16 cellular contexts compared by ENCODE assay signal in the genomic region with DNA sequence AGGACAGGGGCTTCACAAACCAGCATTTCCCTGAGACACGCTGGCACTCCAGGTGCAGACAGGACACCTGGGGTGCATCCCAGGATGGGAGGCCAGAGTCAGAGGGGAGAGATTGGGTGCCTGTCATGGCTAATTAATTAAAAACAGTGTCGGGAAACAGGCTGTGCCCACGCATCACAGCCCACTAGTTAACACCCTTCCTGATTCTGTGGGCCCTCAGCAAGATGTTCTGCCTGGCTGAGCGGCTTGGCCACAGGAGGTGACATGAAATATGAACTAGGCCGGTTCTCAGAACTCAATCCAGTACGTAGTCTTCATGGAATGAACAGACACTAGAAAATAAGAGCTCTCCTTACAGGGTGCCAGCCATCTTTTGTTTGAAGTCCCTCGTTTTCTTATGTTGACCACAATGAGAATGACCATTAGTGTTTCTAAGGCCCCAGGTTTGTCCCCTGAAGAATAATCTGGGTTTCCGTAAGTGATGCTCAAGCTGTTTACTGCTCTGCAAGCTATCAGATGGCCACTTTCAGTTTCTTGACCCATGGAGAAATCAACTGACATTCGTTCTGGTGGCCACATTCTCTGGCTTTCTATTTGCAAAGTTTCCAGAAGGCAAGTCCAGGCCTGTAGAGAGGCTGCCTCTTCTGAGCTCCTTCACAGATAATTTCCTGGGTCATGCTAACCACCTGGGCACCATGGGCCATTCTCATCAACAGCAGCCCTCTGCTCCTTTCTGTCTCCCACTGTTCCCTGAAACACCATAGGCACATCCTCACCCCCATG.
DNase-seq lines count a peak whose midpoint lies in the region; ATAC-seq, FAIRE-seq and TF ChIP-seq lines count a peak whose summit lies in the region.
"Had no signal": no experiment of that assay in that cellular context is flagged by ENCODE, and none has a peak within 500 bp of the region (broad histone marks: within the 10 kb centered on the region; RNA-seq: fewer than 3 reads in every experiment).

No MANE protein-coding gene starts in this region.

- H2BK20ac ChIP-seq in H1 (ENCODE audit: low read length): no peak overlapping the region

- H3K4me2 ChIP-seq in BLaER1 (peak overlapping the region; percentile 66), H1 (ENCODE audit: insufficient read depth in 1 of 2, low read depth in 2 of 2, low read length in 2 of 2) (no peak overlapping the region)

- no peak for DNase-seq in H1 (ENCODE audit: low read depth in 1 of 2, low spot score in 2 of 2)
- DNase-seq in SIG-M5 treated with dmso at 0.1 percent for 504 hours (lab: John Stamatoyannopoulos, UW; ENCODE audit: unreplicated experiment): no peak
- no peak for DNase-seq in RPMI8226
- DNase-seq in DMS153 treated with DMSO at 0.1 percent for 48 hours (lab: John Stamatoyannopoulos, UW; ENCODE audit: unreplicated experiment): no peak
- DNase-seq in activated CD4-positive, alpha-beta memory T cell treated with anti-CD3 and anti-CD28 coated beads, Interleukin-2, amount 10 ng/mL, durations not matched to agents 7 days and 5 days: no peak
- DNase-seq: activated CD4-positive, alpha-beta T cell treated with anti-CD3 and anti-CD28 coated beads, Interleukin-2, amount 50 U/mL, for 48 hours; activated T-cell treated with anti-CD3 and anti-CD28 coated beads, Interleukin-2, amount 50 U/mL, for 48 hours; caudate nucleus; GF-D8; tibial artery had no signal

- H3K27ac ChIP-seq in BLaER1: peak overlapping the region; percentile 28; the same call in 1 of the 2 replicates
- no peak overlapping the region for H3K27ac ChIP-seq in H1 (ENCODE audit: low read depth, low read length)
- H3K27ac ChIP-seq: right atrium auricular region, SK-N-MC, tibial artery had no signal

- H3K79me1 ChIP-seq in H1 (ENCODE audit: low read depth, low read length): no peaks in the 10 kb centered on the region

- peak; percentile 68 for ATAC-seq in GM18867 (IDR thresholded peaks at IDR 0.05; ENCODE audit: unreplicated experiment)
- peak; percentile 71 for ATAC-seq in HG03432 (IDR thresholded peaks at IDR 0.05; ENCODE audit: unreplicated experiment)

- H2BK120ac ChIP-seq in H1 (replicated peaks; ENCODE audit: low read depth, low read length): no peak overlapping the region

- H3K23ac ChIP-seq in H1 (ENCODE audit: insufficient read length): no peak overlapping the region

- WGBS in H1 (ENCODE audit: extremely low coverage in 1 of 2, insufficient coverage in 1 of 2, insufficient read length in 1 of 2, insufficient replicate concordance in 2 of 2, low coverage in 1 of 2, low lambda C conversion rate in 2 of 2, missing lambda C conversion rate in 1 of 2), 2 experiments: 93% methylated on average over 9 of the region's 9 CpGs; no CpG with 5 or more reads in 1 of the 2 experiments

- H3K27ac Mint-ChIP-seq in activated CD4-positive, alpha-beta memory T cell treated with anti-CD3 and anti-CD28 coated beads, Interleukin-2, amount 10 ng/mL, durations not matched to agents 7 days and 5 days: no peak overlapping the region

- H3K36me3 Mint-ChIP-seq in activated CD4-positive, alpha-beta memory T cell treated with anti-CD3 and anti-CD28 coated beads, Interleukin-2, amount 10 ng/mL, durations not matched to agents 7 days and 5 days (ENCODE audit: low read depth): no peaks in the 10 kb centered on the region

- H3K9me3 ChIP-seq in BLaER1: peaks cover 5% of the 10 kb centered on the region; the same call in 1 of the 2 replicates
- H3K9me3 ChIP-seq in H1 (ENCODE audit: insufficient read depth in 2 of 2, low read depth in 1 of 2, low read length in 1 of 2): no peaks in the 10 kb centered on the region
- H3K9me3 ChIP-seq: right atrium auricular region, tibial artery had no signal

- H3K23me2 ChIP-seq in H1 (ENCODE audit: low read depth, low read length): no peaks in the 10 kb centered on the region

- H4K5ac ChIP-seq in H1 (ENCODE audit: insufficient read length, low read depth, low read length): no peak overlapping the region

- no peak overlapping the region for H3K18ac ChIP-seq in H1 (ENCODE audit: extremely low read depth, low read length)

- no peak overlapping the region for H4K91ac ChIP-seq in H1 (replicated peaks; ENCODE audit: insufficient read length, low read length)

- H2BK5ac ChIP-seq in H1 (ENCODE audit: low read depth, low read length): no peak overlapping the region

- FAIRE-seq in H1 (lab: Jason Lieb, UNC): no peak

- H3K27me3 Mint-ChIP-seq in activated CD4-positive, alpha-beta memory T cell treated with anti-CD3 and anti-CD28 coated beads, Interleukin-2, amount 10 ng/mL, durations not matched to agents 7 days and 5 days: no peaks in the 10 kb centered on the region

- H2BK15ac ChIP-seq in H1 (ENCODE audit: low read length): 0 out of 2 replicates have a peak overlapping the region, but pooled peaks have one; percentile 8

- H3K4me1 ChIP-seq in BLaER1: peaks cover 45% of the 10 kb centered on the region
- H3K4me1 ChIP-seq in H1 (replicated peaks in 1 of 4; ENCODE audit: control insufficient read depth in 3 of 4, insufficient read depth in 4 of 4, low read length in 3 of 4): no peaks in the 10 kb centered on the region
- H3K4me1 ChIP-seq: right atrium auricular region, tibial artery had no signal

- no peak overlapping the region for H3K14ac ChIP-seq in H1 (ENCODE audit: insufficient read length)

- no peak for TF ChIP-seq EP300 in H1 (IDR thresholded peaks at IDR 0.05; ENCODE audit: borderline replicate concordance in 1 of 2, low read depth in 2 of 2, low read length in 2 of 2)

- H3K36me3 ChIP-seq in BLaER1: no peaks in the 10 kb centered on the region
- H3K36me3 ChIP-seq in H1 (ENCODE audit: control insufficient read depth in 2 of 4, insufficient read depth in 4 of 4, low read length in 3 of 4): no peaks in the 10 kb centered on the region
- H3K36me3 ChIP-seq: right atrium auricular region, tibial artery had no signal

- no peak overlapping the region for H2BK12ac ChIP-seq in H1 (ENCODE audit: low read depth, low read length)

- no peak overlapping the region for H3K4me3 Mint-ChIP-seq in activated CD4-positive, alpha-beta memory T cell treated with anti-CD3 and anti-CD28 coated beads, Interleukin-2, amount 10 ng/mL, durations not matched to agents 7 days and 5 days
- H3K4me3 Mint-ChIP-seq: neural crest cell had no signal

- H4K20me1 ChIP-seq in BLaER1 (no peaks in the 10 kb centered on the region), H1 (replicated peaks in 1 of 2; ENCODE audit: control insufficient read depth in 1 of 2, insufficient read depth in 2 of 2, low read length in 2 of 2) (no peaks in the 10 kb centered on the region)

- no peak overlapping the region for H2AK5ac ChIP-seq in H1 (ENCODE audit: low read depth, low read length)

- H3K4ac ChIP-seq in H1 (replicated peaks; ENCODE audit: insufficient read length, low read depth, low read length): no peak overlapping the region

- H2AFZ ChIP-seq in H1 (ENCODE audit: low read length): no peak overlapping the region

- H3K4me3 ChIP-seq in BLaER1 (no peak overlapping the region), H1 (ENCODE audit: extremely low read depth in 1 of 4, insufficient read depth in 2 of 4, low read depth in 3 of 4, low read length in 4 of 4) (no peak overlapping the region)
- H3K4me3 ChIP-seq: right atrium auricular region, SK-N-MC, tibial artery had no signal

- no peaks in the 10 kb centered on the region for H3K9me3 Mint-ChIP-seq in activated CD4-positive, alpha-beta memory T cell treated with anti-CD3 and anti-CD28 coated beads, Interleukin-2, amount 10 ng/mL, durations not matched to agents 7 days and 5 days
- H3K9me3 Mint-ChIP-seq: neural crest cell had no signal

- TF ChIP-seq RAD21 in H1 (IDR thresholded peaks at IDR 0.05 in 1 of 2, conservative IDR thresholded peaks at IDR 0.05 in 1 of 2; ENCODE audit: low read depth in 2 of 2, low read length in 2 of 2): no peak

- H3K79me2 ChIP-seq in H1 (ENCODE audit: control insufficient read depth in 1 of 2, insufficient read depth in 2 of 2, low read length in 2 of 2): no peaks in the 10 kb centered on the region

- H3K56ac ChIP-seq in H1 (replicated peaks; ENCODE audit: insufficient read length, low read depth, low read length): no peak overlapping the region

- CTCF ChIA-PET in H1 (lab: Charles Lee; ENCODE audit: partially characterized antibody): no interaction called here
- CTCF ChIA-PET in activated CD4-positive, alpha-beta memory T cell treated with anti-CD3 and anti-CD28 coated beads, Interleukin-2, amount 10 ng/mL, durations not matched to agents 7 days and 5 days (lab: Charles Lee): no interaction called here

- no peak overlapping the region for H3K9ac ChIP-seq in BLaER1
- no peak overlapping the region for H3K9ac ChIP-seq in H1 (replicated peaks in 1 of 4; ENCODE audit: extremely low read depth in 1 of 4, low read depth in 3 of 4, low read length in 3 of 4)

- POLR2A ChIA-PET in H1 (lab: Charles Lee; ENCODE audit: partially characterized antibody): no interaction called here
- POLR2A ChIA-PET in activated CD4-positive, alpha-beta memory T cell treated with anti-CD3 and anti-CD28 coated beads, Interleukin-2, amount 10 ng/mL, durations not matched to agents 7 days and 5 days (lab: Charles Lee): no interaction called here

- H3K27me3 ChIP-seq in BLaER1 (no peaks in the 10 kb centered on the region), H1 (replicated peaks in 1 of 4; ENCODE audit: control insufficient read depth in 3 of 4, extremely low read depth in 1 of 4, insufficient read depth in 3 of 4, low read length in 3 of 4) (no peaks in the 10 kb centered on the region)
- H3K27me3 ChIP-seq: right atrium auricular region, tibial artery had no signal

- no peaks in the 10 kb centered on the region for H3K4me1 Mint-ChIP-seq in activated CD4-positive, alpha-beta memory T cell treated with anti-CD3 and anti-CD28 coated beads, Interleukin-2, amount 10 ng/mL, durations not matched to agents 7 days and 5 days

- no peak for TF ChIP-seq CTCF in H1 (IDR thresholded peaks at IDR 0.05; ENCODE audit: control extremely low read depth in 1 of 3, insufficient read depth in 1 of 3, low read depth in 1 of 3, low read length in 3 of 3)

- no peak for TF ChIP-seq POLR2A in H1 (IDR thresholded peaks at IDR 0.05; ENCODE audit: control extremely low read depth in 1 of 2, low read depth in 2 of 2, low read length in 2 of 2)

- H4K8ac ChIP-seq in H1 (ENCODE audit: extremely low read depth, insufficient read depth, low read length): no peak overlapping the region

TF ChIP-seq in H1, 55 proteins besides CTCF, POLR2A, EP300 and RAD21 (continues in another document):
- no peak for TF ChIP-seq POU5F1 (IDR thresholded peaks at IDR 0.05; ENCODE audit: low read depth, low read length)
- TF ChIP-seq, protein P1, sequence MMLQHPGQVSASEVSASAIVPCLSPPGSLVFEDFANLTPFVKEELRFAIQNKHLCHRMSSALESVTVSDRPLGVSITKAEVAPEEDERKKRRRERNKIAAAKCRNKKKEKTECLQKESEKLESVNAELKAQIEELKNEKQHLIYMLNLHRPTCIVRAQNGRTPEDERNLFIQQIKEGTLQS (IDR thresholded peaks at IDR 0.05; ENCODE audit: insufficient read depth, low read depth, low read length): no peak
- no peak for TF ChIP-seq SIN3A (conservative IDR thresholded peaks at IDR 0.05 in 1 of 2, IDR thresholded peaks at IDR 0.05 in 1 of 2; ENCODE audit: low read depth in 1 of 2, low read length in 2 of 2)
- no peak for TF ChIP-seq HDAC6 (IDR thresholded peaks at IDR 0.05; ENCODE audit: low read depth, low read length)
- TF ChIP-seq TAF7 (optimal IDR thresholded peaks at IDR 0.05; ENCODE audit: borderline replicate concordance, low read depth, low read length): no peak
- TF ChIP-seq EGR1 (IDR thresholded peaks at IDR 0.05; ENCODE audit: borderline replicate concordance, low read depth, low read length): no peak
